Comparison of ENCODE assay signal across 21 cellular contexts in the genomic region with DNA sequence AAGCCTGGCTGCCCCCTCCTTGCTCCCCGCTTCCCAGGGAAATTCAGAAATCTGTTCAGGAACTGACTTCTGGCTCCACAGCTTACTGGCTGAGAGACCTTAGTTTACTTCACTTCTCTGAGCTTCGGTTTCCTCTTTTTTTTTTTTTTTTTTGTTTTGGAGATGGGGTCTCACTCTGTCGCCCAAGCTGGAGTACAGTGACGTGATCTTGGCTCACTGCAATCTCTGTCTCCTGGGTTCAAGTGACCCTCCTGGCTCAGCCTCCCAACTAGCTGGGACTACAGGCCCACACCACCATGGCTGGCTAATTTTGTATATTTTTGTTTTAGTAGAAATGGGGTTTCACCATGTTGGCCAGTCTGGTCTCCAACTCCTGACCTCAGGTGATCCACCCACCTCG. TPM values are rescaled to one million over a fixed set of nuclear protein-coding genes. Genes with fewer than 3 reads are reported as not detected.
A peak's percentile ranks its signal among the peaks of the same experiment; 100 is the strongest.
DNase-seq lines count a peak whose midpoint lies in the region; ATAC-seq and TF ChIP-seq lines count a peak whose summit lies in the region.
"Had no signal": no experiment of that assay in that cellular context is flagged by ENCODE, and none has a peak within 500 bp of the region (broad histone marks: within the 10 kb centered on the region; RNA-seq: fewer than 3 reads in every experiment).

No MANE protein-coding gene starts in this region.

- CTCF ChIA-PET in Panc1 (lab: Charles Lee): interaction anchor here (0.6 to 0.8 kb wide), 2 partner anchors 35 to 52 kb away, joined by 3 to 6 read pairs; no protein-coding TSS in a partner anchor

- ATAC-seq in Panc1: no peak
- ATAC-seq: activated CD8-positive, alpha-beta memory T cell treated with anti-CD3 and anti-CD28 coated beads, Interleukin-2, amount 10 ng/mL, durations not matched to agents 7 days and 5 days had no signal

- DNase-seq in Panc1 (ENCODE audit: low read depth, low spot score): no peak
- DNase-seq in progenitor cell of endocrine pancreas (ENCODE audit: low spot score, unreplicated experiment): no peak
- no peak for DNase-seq in SW 1271 (lab: John Stamatoyannopoulos, UW)
- no peak for DNase-seq in NCI-H1092 treated with DMSO at 0.1 percent for 48 hours (lab: John Stamatoyannopoulos, UW)
- DNase-seq in activated CD8-positive, alpha-beta memory T cell treated with anti-CD3 and anti-CD28 coated beads for 24 hours: no peak
- no peak for DNase-seq in ecto neural progenitor cell (ENCODE audit: low spot score)
- DNase-seq: activated CD4-positive, CD25-positive, alpha-beta regulatory T cell; activated CD8-positive, alpha-beta memory T cell treated with anti-CD3 and anti-CD28 coated beads, Interleukin-2, amount 10 ng/mL, durations not matched to agents 7 days and 5 days; activated gamma-delta T cell; dermis blood vessel endothelial cell; NCI-H2107; NCI-H748 treated with DMSO at 0.1 percent for 48 hours; Peyer's patch; stimulated activated CD4-positive, alpha-beta T cell treated with anti-CD3 and anti-CD28 coated beads, Interleukin-4, amount 100 ng/mL, for 1 hour; stimulated activated CD8-positive, alpha-beta memory T cell treated with anti-CD3 and anti-CD28 coated beads, Interleukin-4, amount 100 ng/mL, for 48 hours had no signal

- H3K36me3 ChIP-seq in BLaER1 treated with 17β-estradiol and CSF1 and Interleukin-3, amounts not matched to agents 10 nM and 100 nM: 0 out of 22 replicates have a peak, but pooled peaks cover 0 to 6% (median 0%) of the 10 kb centered on the region in 11 experiments
- no peaks in the 10 kb centered on the region for H3K36me3 ChIP-seq in Panc1 (ENCODE audit: control insufficient read depth, insufficient read depth, low read length)
- H3K36me3 ChIP-seq in iPS-15b (ENCODE audit: control insufficient read depth, insufficient read depth, low read length): no peaks in the 10 kb centered on the region
- H3K36me3 ChIP-seq: Peyer's patch, tibial nerve had no signal

- H3K27ac ChIP-seq in BLaER1 treated with 17β-estradiol and CSF1 and Interleukin-3, amounts not matched to agents 10 nM and 100 nM: peak overlapping the region in 1 of 11 experiments; percentile 24; a peak in 4 of 22 replicates
- H3K27ac ChIP-seq in Panc1 (ENCODE audit: low read length): peak overlapping the region; percentile 97
- H3K27ac ChIP-seq: tibial nerve had no signal

- peak overlapping the region in 10 of 11 experiments; percentile 4 to 37 (median 28); a peak in 13 of 22 replicates for H3K4me2 ChIP-seq in BLaER1 treated with 17β-estradiol and CSF1 and Interleukin-3, amounts not matched to agents 10 nM and 100 nM

- H3K4me3 Mint-ChIP-seq in progenitor cell of endocrine pancreas (ENCODE audit: low read depth): no peak overlapping the region
- H3K4me3 Mint-ChIP-seq: activated CD8-positive, alpha-beta memory T cell treated with anti-CD3 and anti-CD28 coated beads, Interleukin-2, amount 10 ng/mL, durations not matched to agents 7 days and 5 days; IgD-negative memory B cell; T-helper 1 cell treated with Interleukin-12 subunit alpha and Interleukin-12 subunit beta and Interleukin-4 antibody, amounts not matched to agents 30 μg/mL and 1 μg/mL, for 36 hours had no signal

- H3K27me3 Mint-ChIP-seq in progenitor cell of endocrine pancreas: no peaks in the 10 kb centered on the region

- intact Hi-C loops in Panc1 (cut with micrococcal nuclease; ENCODE audit: unreplicated experiment): loop anchor here (5.0 kb wide), 1 partner anchor 41 kb away; no protein-coding TSS in a partner anchor

- peak overlapping the region in 3 of 11 experiments; percentile 4 to 28 (median 17); a peak in 2 of 22 replicates for H3K9ac ChIP-seq in BLaER1 treated with 17β-estradiol and CSF1 and Interleukin-3, amounts not matched to agents 10 nM and 100 nM
- H3K9ac ChIP-seq in iPS-15b (ENCODE audit: low read depth, low read length): no peak overlapping the region

- H3K36me3 Mint-ChIP-seq in progenitor cell of endocrine pancreas (ENCODE audit: insufficient read depth): peaks cover 3% of the 10 kb centered on the region
- H3K36me3 Mint-ChIP-seq: activated CD8-positive, alpha-beta memory T cell treated with anti-CD3 and anti-CD28 coated beads, Interleukin-2, amount 10 ng/mL, durations not matched to agents 7 days and 5 days; IgD-negative memory B cell had no signal

- in situ Hi-C loops in Panc1 (cut with HindIII; ENCODE audit: low pct_unique_long_range_greater_than_20kb, low sequenced_read_pairs): no loop called here

- POLR2A ChIA-PET in Panc1 (lab: Charles Lee): no interaction called here

- no peaks in the 10 kb centered on the region for H3K9me3 Mint-ChIP-seq in progenitor cell of endocrine pancreas (ENCODE audit: low read depth)
- H3K9me3 Mint-ChIP-seq: IgD-negative memory B cell; T-helper 1 cell treated with Interleukin-12 subunit alpha and Interleukin-12 subunit beta and Interleukin-4 antibody, amounts not matched to agents 30 μg/mL and 1 μg/mL, for 36 hours had no signal

- no TSS peak for BruUV-seq in Panc1 (replicated peaks; lab: Mats Ljungman, UMichigan)

- peaks cover 34% of the 10 kb centered on the region for H3K4me1 Mint-ChIP-seq in progenitor cell of endocrine pancreas (ENCODE audit: low read depth)

- H3K27me3 ChIP-seq in BLaER1 treated with 17β-estradiol and CSF1 and Interleukin-3, amounts not matched to agents 10 nM and 100 nM: no peaks in the 10 kb centered on the region
- no peaks in the 10 kb centered on the region for H3K27me3 ChIP-seq in Panc1 (ENCODE audit: control insufficient read depth, insufficient read depth, low read length)
- no peaks in the 10 kb centered on the region for H3K27me3 ChIP-seq in iPS-15b (ENCODE audit: control insufficient read depth, insufficient read depth, low read length)
- H3K27me3 ChIP-seq: Peyer's patch, tibial nerve had no signal

- H3K4me1 ChIP-seq in BLaER1 treated with 17β-estradiol and CSF1 and Interleukin-3, amounts not matched to agents 10 nM and 100 nM: peaks cover 16 to 59% (median 47%) of the 10 kb centered on the region in 10 experiments
- peaks cover 83% of the 10 kb centered on the region for H3K4me1 ChIP-seq in Panc1 (ENCODE audit: control insufficient read depth, insufficient read depth, low read length)
- H3K4me1 ChIP-seq in iPS-15b (ENCODE audit: control insufficient read depth, insufficient read depth, low read length): peaks cover 41% of the 10 kb centered on the region
- H3K4me1 ChIP-seq: tibial nerve had no signal

- TF ChIP-seq CTCF in Panc1 (IDR thresholded peaks at IDR 0.05): no peak
- TF ChIP-seq CTCF in progenitor cell of endocrine pancreas (IDR thresholded peaks at IDR 0.05; ENCODE audit: unreplicated experiment): no peak

- peaks cover 0 to 98% (median 74%) of the 10 kb centered on the region in 11 experiments; a peak in 17 of 22 replicates for H4K20me1 ChIP-seq in BLaER1 treated with 17β-estradiol and CSF1 and Interleukin-3, amounts not matched to agents 10 nM and 100 nM

- no peaks in the 10 kb centered on the region for H3K9me3 ChIP-seq in BLaER1 treated with 17β-estradiol and CSF1 and Interleukin-3, amounts not matched to agents 10 nM and 100 nM (replicated peaks in 1 of 11)
- H3K9me3 ChIP-seq in Panc1 (ENCODE audit: control insufficient read depth, insufficient read depth, low read depth, low read length) (no peaks in the 10 kb centered on the region), iPS-15b (ENCODE audit: control insufficient read depth, insufficient read depth, low read length) (no peaks in the 10 kb centered on the region)
- H3K9me3 ChIP-seq: Peyer's patch, tibial nerve had no signal

- H3K27ac Mint-ChIP-seq in progenitor cell of endocrine pancreas: peak overlapping the region; percentile 98
- H3K27ac Mint-ChIP-seq: activated CD8-positive, alpha-beta memory T cell treated with anti-CD3 and anti-CD28 coated beads, Interleukin-2, amount 10 ng/mL, durations not matched to agents 7 days and 5 days; IgD-negative memory B cell; T-helper 1 cell treated with Interleukin-12 subunit alpha and Interleukin-12 subunit beta and Interleukin-4 antibody, amounts not matched to agents 30 μg/mL and 1 μg/mL, for 36 hours had no signal

- no peak overlapping the region for H3K4me3 ChIP-seq in BLaER1 treated with 17β-estradiol and CSF1 and Interleukin-3, amounts not matched to agents 10 nM and 100 nM
- peak overlapping the region in 1 of 2 experiments; percentile 39; a peak in 1 of 4 replicates for H3K4me3 ChIP-seq in Panc1 (ENCODE audit: low read depth in 2 of 2, low read length in 2 of 2)
- peak overlapping the region; percentile 20 for H3K4me3 ChIP-seq in iPS-15b (ENCODE audit: low read depth, low read length)
- H3K4me3 ChIP-seq: lung, Peyer's patch, tibial nerve had no signal

RNA-seq across cellular contexts. Expression of gene PTK7, which starts 14.9 kb away (rescaled TPM):
- total RNA-seq in Panc1 (2021; ENCODE audit: unreplicated experiment) (240 TPM), progenitor cell of endocrine pancreas (141 and 142 TPM in 2 replicates)
- 281 TPM for polyA plus RNA-seq in Panc1 (2012; ENCODE audit: insufficient read length)
- polyA plus RNA-seq: IgD-negative memory B cell had no signal

RNA-seq across cellular contexts. Expression of gene KLC4, which starts 31.6 kb away (rescaled TPM):
- total RNA-seq in Panc1 (2021; ENCODE audit: unreplicated experiment) (22.6 TPM), progenitor cell of endocrine pancreas (71.9 and 73.8 TPM in 2 replicates)
- polyA plus RNA-seq in Panc1 (2012; ENCODE audit: insufficient read length): 21.8 TPM

RNA-seq across cellular contexts. Expression of gene MRPL2, which starts 31.8 kb away (rescaled TPM):
- total RNA-seq in Panc1 (2021; ENCODE audit: unreplicated experiment): 65.6 TPM
- 99.3 TPM for polyA plus RNA-seq in Panc1 (2012; ENCODE audit: insufficient read length)
- total RNA-seq in progenitor cell of endocrine pancreas: 45.2 and 52.2 TPM in 2 replicates

RNA-seq across cellular contexts. Expression of gene CUL7, which starts 37.4 kb away (rescaled TPM):
- total RNA-seq in Panc1 (2021; ENCODE audit: unreplicated experiment): 32.1 TPM
- 30.5 TPM for polyA plus RNA-seq in Panc1 (2012; ENCODE audit: insufficient read length)
- total RNA-seq in progenitor cell of endocrine pancreas: 58.9 and 60.9 TPM in 2 replicates
